22 cellular contexts compared by ENCODE assay signal in the genomic region with DNA sequence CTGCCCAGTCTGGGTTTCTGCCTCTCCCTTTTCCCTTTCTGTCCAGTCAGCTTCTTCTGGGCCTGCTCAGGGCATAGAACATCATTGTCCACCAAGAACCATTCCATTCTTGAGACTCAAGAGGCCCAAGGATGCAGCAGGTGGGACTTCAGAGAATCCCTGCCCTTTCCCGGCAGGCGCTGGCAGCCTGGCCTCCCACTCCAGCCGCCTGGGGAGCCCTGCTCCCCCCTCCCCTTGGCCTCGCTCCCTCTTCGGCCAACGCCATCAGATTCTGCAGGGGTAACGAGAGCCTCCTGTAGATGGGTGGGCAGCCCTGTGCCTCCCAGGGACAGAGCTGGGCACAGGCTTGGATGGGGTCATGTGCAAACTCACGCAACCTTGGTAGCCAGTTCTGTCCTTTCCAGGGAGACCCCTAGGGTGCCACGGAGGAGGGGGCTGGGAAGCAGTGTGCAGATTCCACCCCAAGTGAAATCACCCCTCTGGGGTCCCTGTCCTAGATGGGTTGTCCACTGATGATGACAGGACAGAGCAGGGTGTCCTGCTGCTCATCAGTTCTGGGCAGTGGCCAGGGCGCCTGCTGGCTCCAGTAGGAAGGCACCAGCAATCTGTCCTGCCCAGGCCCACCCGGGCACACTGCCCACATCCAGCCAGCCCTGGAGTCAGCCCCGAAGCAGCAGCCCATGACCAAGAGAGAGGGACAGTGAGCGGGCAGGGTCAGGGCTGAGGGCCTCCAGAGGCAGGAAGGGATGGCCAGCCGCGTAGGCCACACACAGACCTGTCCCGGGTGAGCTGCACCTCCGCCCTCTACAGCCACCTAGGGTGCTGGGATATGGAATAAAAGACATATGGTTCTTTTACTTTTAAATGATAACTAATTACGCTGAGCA. TPM values are rescaled to one million over a fixed set of nuclear protein-coding genes. Genes with fewer than 3 reads are reported as not detected.
DNase-seq lines count a peak whose midpoint lies in the region; ATAC-seq and TF ChIP-seq lines count a peak whose summit lies in the region.
"Had no signal": no experiment of that assay in that cellular context is flagged by ENCODE, and none has a peak within 500 bp of the region (broad histone marks: within the 10 kb centered on the region; RNA-seq: fewer than 3 reads in every experiment).

No MANE protein-coding gene starts in this region.

- POLR2A ChIA-PET in SK-N-SH (lab: Yijun Ruan, JAX): no interaction called here

- WGBS in SK-N-SH (ENCODE audit: low lambda C conversion rate): 71% methylated on average over 11 of the region's 18 CpGs
- WGBS in spleen, 5 donors: 84 to 91% (median 89%) methylated on average over 17 to 18 of the region's 18 CpGs
- WGBS in esophagus muscularis mucosa: 83% methylated on average over 9 of the region's 18 CpGs

- H3K36me3 Mint-ChIP-seq in brain: no peaks in the 10 kb centered on the region
- H3K36me3 Mint-ChIP-seq: activated naive CD8-positive, alpha-beta T cell; type B pancreatic cell had no signal

- H3K27me3 ChIP-seq in SK-N-SH (ENCODE audit: insufficient read depth) (no peaks in the 10 kb centered on the region), layer of hippocampus (ENCODE audit: control insufficient read depth, insufficient read depth, low read length) (no peaks in the 10 kb centered on the region), spleen (replicated peaks in 1 of 7) (peaks cover 0 to 14% (median 0%) of the 10 kb centered on the region in 7 donors), esophagus muscularis mucosa (peaks cover 0 to 60% (median 0%) of the 10 kb centered on the region in 4 donors)
- H3K27me3 ChIP-seq: body of pancreas had no signal

- no peaks in the 10 kb centered on the region for H3K9me2 ChIP-seq in SK-N-SH

- peaks cover 3% of the 10 kb centered on the region for H3K27me3 Mint-ChIP-seq in brain
- H3K27me3 Mint-ChIP-seq: activated CD4-positive, alpha-beta T cell treated with anti-CD3 and anti-CD28 coated beads for 36 hours; activated naive CD8-positive, alpha-beta T cell had no signal

- CTCF ChIA-PET in SK-N-SH (lab: Yijun Ruan, JAX): interaction anchor here (0.9 to 2.5 kb wide), 2 partner anchors 15 to 42 kb away, joined by 3 to 11 read pairs; no protein-coding TSS in a partner anchor

- H3K9me3 ChIP-seq in SK-N-SH (no peaks in the 10 kb centered on the region), spleen (no peaks in the 10 kb centered on the region), esophagus muscularis mucosa (no peaks in the 10 kb centered on the region)
- H3K9me3 ChIP-seq: body of pancreas, prostate gland had no signal

- H3K9me3 Mint-ChIP-seq in brain: no peaks in the 10 kb centered on the region
- H3K9me3 Mint-ChIP-seq: activated T-helper 1 cell treated with anti-CD3 and anti-CD28 coated beads, Interleukin-12 subunit alpha, Interleukin-12 subunit beta, Interleukin-2, Interleukin-4 antibody, amounts not matched to agents 30 ng/mL and 10 ng/mL and 1 ng/mL, durations not matched to agents 14 hours and 24 hours and 36 hours; H9; type B pancreatic cell had no signal

- H3K27ac ChIP-seq in SK-N-SH (ENCODE audit: low read depth in 2 of 2, low read length in 1 of 2): no peak overlapping the region
- H3K27ac ChIP-seq in layer of hippocampus (ENCODE audit: low read depth, low read length): peak overlapping the region; percentile 60
- no peak overlapping the region for H3K27ac ChIP-seq in spleen
- H3K27ac ChIP-seq in esophagus muscularis mucosa (replicated peaks in 1 of 4): peak overlapping the region in 1 of 4 donors; percentile 10
- H3K27ac ChIP-seq: body of pancreas, prostate gland had no signal

- H3K4me2 ChIP-seq in SK-N-SH: no peak overlapping the region

- no peak overlapping the region for H3K9ac ChIP-seq in SK-N-SH

- H3K4me1 ChIP-seq in SK-N-SH (ENCODE audit: control insufficient read depth in 1 of 2, insufficient read depth in 2 of 2, low read depth in 1 of 2, low read length in 1 of 2) (peaks cover 0 to 21% of the 10 kb centered on the region in 2 experiments; a peak in 1 of 4 replicates), spleen (peaks cover 0 to 8% (median 0%) of the 10 kb centered on the region in 6 donors), esophagus muscularis mucosa (peaks cover 0 to 3% (median 0%) of the 10 kb centered on the region in 4 donors)
- H3K4me1 ChIP-seq: body of pancreas, prostate gland had no signal

- peak; percentile 76 for DNase-seq in SK-N-SH
- peak; percentile 69 for DNase-seq in spleen
- no peak for DNase-seq in esophagus muscularis mucosa (ENCODE audit: extremely low spot score)
- DNase-seq in SK-N-DZ (ENCODE audit: low spot score): no peak
- DNase-seq: activated CD4-positive, alpha-beta T cell treated with anti-CD3 and anti-CD28 coated beads for 36 hours; body of pancreas; cortex of kidney; H9; KBM-7; NCI-H187; SHP77 treated with DMSO at 0.1 percent for 48 hours; stimulated activated CD4-positive, alpha-beta T cell treated with anti-CD3 and anti-CD28 coated beads, Interleukin-4, amount 100 ng/mL, for 24 hours; stimulated activated naive CD8-positive, alpha-beta T cell treated with anti-CD3 and anti-CD28 coated beads, Interleukin-15, Interleukin-2, amounts not matched to agents 100 U/mL and 50 U/mL, for 24 hours had no signal

- H3K4me3 ChIP-seq in SK-N-SH (ENCODE audit: low read depth in 2 of 2, low read length in 1 of 2) (no peak overlapping the region), spleen (no peak overlapping the region), esophagus muscularis mucosa (no peak overlapping the region)
- H3K4me3 ChIP-seq: body of pancreas, prostate gland had no signal

- intact Hi-C loops in spleen (cut with DNase I; ENCODE audit: low total_unique reads) (no loop called here), esophagus muscularis mucosa (cut with DNase I) (no loop called here)

- H4K20me1 ChIP-seq in SK-N-SH (ENCODE audit: insufficient read depth): no peaks in the 10 kb centered on the region

- no peak for TF ChIP-seq EP300 in SK-N-SH (IDR thresholded peaks at IDR 0.05; ENCODE audit: borderline replicate concordance in 1 of 2, low read depth in 1 of 2, low read length in 1 of 2)
- no peak for TF ChIP-seq EP300 in esophagus muscularis mucosa (IDR thresholded peaks at IDR 0.05)

- no peak for TF ChIP-seq RAD21 in SK-N-SH (IDR thresholded peaks at IDR 0.05; ENCODE audit: low read length)

- no peak overlapping the region for H2AFZ ChIP-seq in SK-N-SH (ENCODE audit: low read depth)

- no peak overlapping the region for H3K4me3 Mint-ChIP-seq in brain
- H3K4me3 Mint-ChIP-seq: activated CD4-positive, alpha-beta T cell treated with anti-CD3 and anti-CD28 coated beads for 36 hours; activated naive CD8-positive, alpha-beta T cell; activated T-helper 1 cell treated with anti-CD3 and anti-CD28 coated beads, Interleukin-12 subunit alpha, Interleukin-12 subunit beta, Interleukin-2, Interleukin-4 antibody, amounts not matched to agents 30 ng/mL and 10 ng/mL and 1 ng/mL, durations not matched to agents 14 hours and 24 hours and 36 hours; H9; type B pancreatic cell had no signal

- H3K79me2 ChIP-seq in SK-N-SH (ENCODE audit: insufficient read depth): no peaks in the 10 kb centered on the region

- TF ChIP-seq CTCF in SK-N-SH (IDR thresholded peaks at IDR 0.05) (no peak), brain (conservative IDR thresholded peaks at IDR 0.05) (no peak), spleen (IDR thresholded peaks at IDR 0.05 in 8 of 11, conservative IDR thresholded peaks at IDR 0.05 in 3 of 11) (no peak), esophagus muscularis mucosa (IDR thresholded peaks at IDR 0.05) (no peak)

- no peak; the same call in 2 of the 3 replicates for ATAC-seq in SK-N-SH treated with all-trans-retinoic acid at 6 μM for 48 hours
- ATAC-seq in GM21528 (IDR thresholded peaks at IDR 0.05; ENCODE audit: low FRiP score, unreplicated experiment): no peak
- ATAC-seq: activated CD4-positive, alpha-beta T cell treated with anti-CD3 and anti-CD28 coated beads for 36 hours; body of pancreas; stimulated activated naive CD8-positive, alpha-beta T cell treated with anti-CD3 and anti-CD28 coated beads, Interleukin-15, Interleukin-2, amounts not matched to agents 100 U/mL and 50 U/mL, for 24 hours had no signal

- peaks cover 80% of the 10 kb centered on the region for H3K4me1 Mint-ChIP-seq in brain
- H3K4me1 Mint-ChIP-seq: activated CD4-positive, alpha-beta T cell treated with anti-CD3 and anti-CD28 coated beads for 36 hours had no signal

- H3K36me3 ChIP-seq in SK-N-SH (replicated peaks in 1 of 2; ENCODE audit: control insufficient read depth in 1 of 2, insufficient read depth in 2 of 2, low read length in 1 of 2) (no peaks in the 10 kb centered on the region), spleen (no peaks in the 10 kb centered on the region), esophagus muscularis mucosa (no peaks in the 10 kb centered on the region)
- H3K36me3 ChIP-seq: prostate gland had no signal

- H3F3A ChIP-seq in SK-N-SH (replicated peaks; ENCODE audit: insufficient read depth): no peaks in the 10 kb centered on the region

- TF ChIP-seq POLR2A in spleen (IDR thresholded peaks at IDR 0.05) (no peak), esophagus muscularis mucosa (IDR thresholded peaks at IDR 0.05; ENCODE audit: low read depth) (no peak)

- H3K27ac Mint-ChIP-seq in brain: peak overlapping the region; percentile 63 to 94 (median 87)
- H3K27ac Mint-ChIP-seq: activated CD4-positive, alpha-beta T cell treated with anti-CD3 and anti-CD28 coated beads for 36 hours; activated naive CD8-positive, alpha-beta T cell; activated T-helper 1 cell treated with anti-CD3 and anti-CD28 coated beads, Interleukin-12 subunit alpha, Interleukin-12 subunit beta, Interleukin-2, Interleukin-4 antibody, amounts not matched to agents 30 ng/mL and 10 ng/mL and 1 ng/mL, durations not matched to agents 14 hours and 24 hours and 36 hours; type B pancreatic cell had no signal

TF ChIP-seq in SK-N-SH, 30 proteins besides CTCF, POLR2A, EP300 and RAD21 (continues in another document):
- no peak for TF ChIP-seq ELF1 (IDR thresholded peaks at IDR 0.05)

TF ChIP-seq in SK-N-SH treated with all-trans-retinoic acid at 6 μM for 48 hours, 23 proteins besides CTCF, POLR2A, EP300 and RAD21 (continues in another document):
- TF ChIP-seq ARNTL (CRISPR knock-in tag; IDR thresholded peaks at IDR 0.05; ENCODE audit: borderline replicate concordance, low read depth) (no peak), ZNF8 (CRISPR knock-in tag; IDR thresholded peaks at IDR 0.05) (no peak), ZNF70 (CRISPR knock-in tag; IDR thresholded peaks at IDR 0.05) (no peak), TOX (CRISPR knock-in tag; IDR thresholded peaks at IDR 0.05; ENCODE audit: borderline replicate concordance) (no peak), SNAI2 (CRISPR knock-in tag; IDR thresholded peaks at IDR 0.05) (no peak), ZC3H10 (CRISPR knock-in tag; IDR thresholded peaks at IDR 0.05) (no peak), CSDC2 (CRISPR knock-in tag; IDR thresholded peaks at IDR 0.05) (no peak)

RNA-seq across cellular contexts. Expression of a gene that starts 47.7 kb away (rescaled TPM):
- polyA plus RNA-seq in SK-N-SH (2012; rRNA removed) (not detected in 2 replicates), brain (ENCODE audit: insufficient read depth, low read depth, low replicate concordance) (3.2 TPM), spleen (1 to 10 TPM; 1.9 to 3.1 (median 2.1) TPM)
- polyA plus RNA-seq in SK-N-SH (2012; cell fraction: cytosol; rRNA removed): 0.01 TPM in 1 of 2 replicates, not detected in the other
- polyA plus RNA-seq in SK-N-SH (2012; cell fraction: nucleus; rRNA removed): not detected in 2 replicates
- total RNA-seq in spleen (1 to 10 TPM; 2.5 to 7.1 (median 3.6) TPM), esophagus muscularis mucosa (1 to 10 TPM in 2 of 4 donors, under 1 TPM in 2; 0.42 to 7.1 (median 1.0) TPM)
- polyA plus RNA-seq in SK-N-DZ (2014; cell fraction: cytosol; rRNA removed): 0.12 TPM in 1 of 2 replicates, not detected in the other
- 2.3 and 2.8 TPM in 2 replicates for polyA plus RNA-seq in SK-N-DZ (2014; cell fraction: nucleus; rRNA removed)
- total RNA-seq: A172 had no signal

Comparison
In these comparisons a context has a peak if more than half of its experiments do, and no peak if none do; other contexts are left out.
1. DNase-seq: peak in SK-N-SH (single experiment) and spleen (single experiment); none in esophagus muscularis mucosa (single experiment) and SK-N-DZ (single experiment).